18 cellular contexts compared by ENCODE assay signal in genomic region chrX:97309717-97310116, GRCh38.
A peak's percentile ranks its signal among the peaks of the same experiment; 100 is the strongest.
DNase-seq lines count a peak whose midpoint lies in the region; ATAC-seq, FAIRE-seq and TF ChIP-seq lines count a peak whose summit lies in the region.
"Had no signal": no experiment of that assay in that cellular context is flagged by ENCODE, and none has a peak within 500 bp of the region (broad histone marks: within the 10 kb centered on the region; RNA-seq: fewer than 3 reads in every experiment).

No MANE protein-coding gene starts in this region.

- ATAC-seq in left cardiac atrium (no peak), K562 (peak; percentile 61; the same call in 2 of the 3 replicates), HG02885 (IDR thresholded peaks at IDR 0.05; ENCODE audit: poor library complexity, unreplicated experiment) (no peak), omental fat pad (ENCODE audit: low FRiP score) (no peak), GM19397 (IDR thresholded peaks at IDR 0.05; ENCODE audit: unreplicated experiment) (no peak)

- H3K27ac ChIP-seq in cardiac muscle cell (peak overlapping the region; percentile 83), K562 (ENCODE audit: extremely low read depth, low read depth, low read length) (no peak overlapping the region; the same call in 2 of the 3 replicates), iPS-18a (ENCODE audit: low read length) (peak overlapping the region; percentile 95), smooth muscle cell (ENCODE audit: low read depth) (peak overlapping the region; percentile 23)
- H3K27ac ChIP-seq: HL-60, SJCRH30 had no signal

- H3K4me2 ChIP-seq in K562 (ENCODE audit: insufficient read depth, low read length) (no peak overlapping the region), smooth muscle cell (peak overlapping the region; percentile 69)

- no TSS peak for BruUV-seq in K562 (replicated peaks; lab: Mats Ljungman, UMichigan)

- H3K4me3 ChIP-seq in cardiac muscle cell = no peak overlapping the region
- no peak overlapping the region for H3K4me3 ChIP-seq in K562
- peak overlapping the region; percentile 57 for H3K4me3 ChIP-seq in iPS-18a (ENCODE audit: low read length)
- no peak overlapping the region for H3K4me3 ChIP-seq in smooth muscle cell
- H3K4me3 ChIP-seq: SJCRH30 had no signal

- CTCF ChIA-PET in K562 (lab: Yijun Ruan, JAX; ENCODE audit: low intra/inter-chr PET ratio) = no interaction called here

- no peak for TF ChIP-seq RAD21 in K562 (CRISPR knock-in tag; conservative IDR thresholded peaks at IDR 0.05 in 1 of 2, IDR thresholded peaks at IDR 0.05 in 1 of 2)

- no peak for TF ChIP-seq POLR2A in K562 (conservative IDR thresholded peaks at IDR 0.05)

- H4K20me1 ChIP-seq in K562 (replicated peaks; ENCODE audit: control insufficient read depth, insufficient read depth, low read length) = no peaks in the 10 kb centered on the region
- no peaks in the 10 kb centered on the region for H4K20me1 ChIP-seq in smooth muscle cell (ENCODE audit: low read depth)

- H3K27me3 ChIP-seq in cardiac muscle cell (no peaks in the 10 kb centered on the region), K562 (ENCODE audit: control insufficient read depth in 2 of 2, insufficient read depth in 2 of 2, low read length in 2 of 2) (no peaks in the 10 kb centered on the region), iPS-18a (ENCODE audit: control insufficient read depth, insufficient read depth, low read length) (no peaks in the 10 kb centered on the region), smooth muscle cell (ENCODE audit: low read depth) (no peaks in the 10 kb centered on the region)
- H3K27me3 ChIP-seq: SJCRH30 had no signal

- intact Hi-C loops in left cardiac atrium (cut with DNase I) = no loop called here
- intact Hi-C loops in K562 (cut with micrococcal nuclease) = no loop called here

- no peaks in the 10 kb centered on the region for H3K9me1 ChIP-seq in K562 (ENCODE audit: control insufficient read depth, insufficient read depth, low read length)

- no peak overlapping the region for H2AFZ ChIP-seq in K562 (ENCODE audit: low read depth, low read length)
- no peak overlapping the region for H2AFZ ChIP-seq in smooth muscle cell (ENCODE audit: low read depth)

- H3K9ac ChIP-seq in K562 (ENCODE audit: insufficient read depth in 1 of 2, low read depth in 2 of 2, low read length in 2 of 2) = no peak overlapping the region
- H3K9ac ChIP-seq in iPS-18a (ENCODE audit: low read length) = peak overlapping the region; percentile 64
- no peak overlapping the region for H3K9ac ChIP-seq in smooth muscle cell (ENCODE audit: low read depth)

- no peak for TF ChIP-seq EP300 in K562 (IDR thresholded peaks at IDR 0.05; ENCODE audit: low read length)

- DNase-seq in cardiac muscle cell (ENCODE audit: low read depth in 1 of 2, low spot score in 1 of 2) (no peak), left cardiac atrium (no peak), K562 (ENCODE audit: extremely low read depth in 1 of 4, low spot score in 3 of 4) (peak in 2 of 4 experiments; percentile 5 to 13), smooth muscle cell (lab: John Stamatoyannopoulos, UW; ENCODE audit: unreplicated experiment) (no peak), omental fat pad (ENCODE audit: low spot score) (no peak)
- DNase-seq: 8988T, DND-41, HCEC 1CT, MV-4-11, NCI-H1930, NCI-H524 treated with DMSO at 0.1 percent for 48 hours had no signal

- peaks cover 13% of the 10 kb centered on the region for H3F3A ChIP-seq in smooth muscle cell (ENCODE audit: low read depth)

- H3K4me1 ChIP-seq in cardiac muscle cell (ENCODE audit: low read depth) (peaks cover 27% of the 10 kb centered on the region), K562 (replicated peaks in 1 of 2; ENCODE audit: control insufficient read depth in 2 of 2, insufficient read depth in 2 of 2, low read length in 2 of 2) (no peaks in the 10 kb centered on the region), iPS-18a (ENCODE audit: control insufficient read depth, low read depth, low read length) (peaks cover 22% of the 10 kb centered on the region), smooth muscle cell (ENCODE audit: low read depth) (peaks cover 9% of the 10 kb centered on the region)

- no peaks in the 10 kb centered on the region for H3K79me2 ChIP-seq in K562 (ENCODE audit: control insufficient read depth, insufficient read depth, low read length)
- no peaks in the 10 kb centered on the region for H3K79me2 ChIP-seq in smooth muscle cell (ENCODE audit: low read depth)

- no peaks in the 10 kb centered on the region for H3K36me3 ChIP-seq in cardiac muscle cell
- H3K36me3 ChIP-seq in K562 (ENCODE audit: control insufficient read depth, insufficient read depth, low read length) = no peaks in the 10 kb centered on the region
- H3K36me3 ChIP-seq in iPS-18a (ENCODE audit: control insufficient read depth, low read depth, low read length) = no peaks in the 10 kb centered on the region
- no peaks in the 10 kb centered on the region for H3K36me3 ChIP-seq in smooth muscle cell (ENCODE audit: low read depth)
- H3K36me3 ChIP-seq: SJCRH30 had no signal

- FAIRE-seq in K562 (lab: Jason Lieb, UNC) = no peak
- FAIRE-seq: G401.6, HTR-8/SVneo had no signal

- POLR2A ChIA-PET in K562 (lab: Yijun Ruan, JAX) = no interaction called here

- H3K9me3 ChIP-seq in cardiac muscle cell (ENCODE audit: low read depth) (no peaks in the 10 kb centered on the region), K562 (replicated peaks; ENCODE audit: control insufficient read depth, insufficient read depth, low read depth, low read length) (no peaks in the 10 kb centered on the region), iPS-18a (ENCODE audit: control insufficient read depth, low read depth, low read length) (no peaks in the 10 kb centered on the region), smooth muscle cell (replicated peaks; ENCODE audit: low read depth) (no peaks in the 10 kb centered on the region)
- H3K9me3 ChIP-seq: SJCRH30 had no signal

- TF ChIP-seq CTCF in cardiac muscle cell (IDR thresholded peaks at IDR 0.05; ENCODE audit: low read depth, low read length) = no peak
- no peak for TF ChIP-seq CTCF in K562 (IDR thresholded peaks at IDR 0.05 in 2 of 3, conservative IDR thresholded peaks at IDR 0.05 in 1 of 3; ENCODE audit: insufficient read depth in 2 of 3, low read depth in 1 of 3, low read length in 3 of 3)
- TF ChIP-seq CTCF in smooth muscle cell (IDR thresholded peaks at IDR 0.05; ENCODE audit: borderline replicate concordance, insufficient read depth, poor library complexity, severe bottlenecking) = no peak
- TF ChIP-seq CTCF in omental fat pad (IDR thresholded peaks at IDR 0.05) = no peak

- in situ Hi-C loops in K562 (cut with MboI) = no loop called here

TF ChIP-seq in K562, 482 proteins besides CTCF, POLR2A, EP300 and RAD21:
- TF ChIP-seq TCF3 (CRISPR knock-in tag; IDR thresholded peaks at IDR 0.05) = peak; percentile 1; the same call in 1 of the 2 replicates
- TF ChIP-seq PCBP2 (IDR thresholded peaks at IDR 0.05; ENCODE audit: low read depth, low read length, poor library complexity, severe bottlenecking) = no peak
- peak; percentile 2 for TF ChIP-seq HDAC3 (IDR thresholded peaks at IDR 0.05; ENCODE audit: borderline replicate concordance, partially characterized antibody)
- no peak for TF ChIP-seq ETS2 (tag; IDR thresholded peaks at IDR 0.05; ENCODE audit: borderline replicate concordance, poor library complexity, severe bottlenecking)
- TF ChIP-seq HDGF (IDR thresholded peaks at IDR 0.05) = no peak
- TF ChIP-seq STAG1 (CRISPR knock-in tag; IDR thresholded peaks at IDR 0.05; ENCODE audit: borderline replicate concordance) = no peak
- no peak for TF ChIP-seq PYGO2 (tag; IDR thresholded peaks at IDR 0.05)
- no peak for TF ChIP-seq CBX5 (IDR thresholded peaks at IDR 0.05; ENCODE audit: borderline replicate concordance, low read depth)
- no peak for TF ChIP-seq CREB1 (IDR thresholded peaks at IDR 0.05)
- TF ChIP-seq CREB1 (CRISPR knock-in tag; IDR thresholded peaks at IDR 0.05) = no peak
- TF ChIP-seq ZNF644 (tag; IDR thresholded peaks at IDR 0.05; ENCODE audit: low read depth) = no peak
- TF ChIP-seq ZC3H4 (CRISPR knock-in tag; IDR thresholded peaks at IDR 0.05; ENCODE audit: borderline replicate concordance) = no peak
- TF ChIP-seq MEIS2 (IDR thresholded peaks at IDR 0.05; ENCODE audit: partially characterized antibody) = peak; percentile 60
